Comparison of ENCODE assay signal across 8 cellular contexts in genomic region chr1:244450597-244451538, GRCh38. TPM values are rescaled to one million over a fixed set of nuclear protein-coding genes. Genes with fewer than 3 reads are reported as not detected.
DNase-seq lines count a peak whose midpoint lies in the region; ATAC-seq and TF ChIP-seq lines count a peak whose summit lies in the region.

No MANE protein-coding gene starts in this region.

- H3K4me3 ChIP-seq in endodermal cell (ENCODE audit: low read length): peak overlapping the region; percentile 94
- H3K4me3 ChIP-seq in mesodermal cell (ENCODE audit: extremely low read depth, insufficient read depth, low read length, poor library complexity, severe bottlenecking): peak overlapping the region; percentile 92

- H3K36me3 ChIP-seq in endodermal cell (ENCODE audit: control insufficient read depth, insufficient read depth, low read length): no peaks in the 10 kb centered on the region
- H3K36me3 ChIP-seq in mesodermal cell (ENCODE audit: control insufficient read depth, insufficient read depth, low read length): peaks cover 3% of the 10 kb centered on the region

- H3K4me1 Mint-ChIP-seq in endodermal cell: peaks cover 60% of the 10 kb centered on the region

- no peak for TF ChIP-seq CTCF in endodermal cell (conservative IDR thresholded peaks at IDR 0.05)

- WGBS in endodermal cell (ENCODE audit: insufficient coverage in 1 of 2, insufficient read length in 1 of 2), 2 experiments: 3 to 8% methylated on average over 13 to 41 of the region's 41 CpGs
- WGBS in mesodermal cell (ENCODE audit: insufficient coverage in 2 of 2), 2 experiments: 2 to 5% methylated on average over 21 to 34 of the region's 41 CpGs

- peak overlapping the region; percentile 66 for H3K9ac ChIP-seq in endodermal cell (ENCODE audit: extremely low read depth, low read length, poor library complexity, severe bottlenecking)

- H3K27ac Mint-ChIP-seq in endodermal cell: peak overlapping the region; percentile 89

- H3K27me3 Mint-ChIP-seq in endodermal cell (ENCODE audit: insufficient read depth): no peaks in the 10 kb centered on the region

- peak; percentile 6 to 81 (median 74) for DNase-seq in NCI-H1417 (lab: John Stamatoyannopoulos, UW)
- no peak for DNase-seq in NCI-H1417 treated with DMSO at 0.1 percent for 48 hours (lab: John Stamatoyannopoulos, UW)
- DNase-seq in NCI-H446 treated with DMSO at 0.1 percent for 48 hours (lab: John Stamatoyannopoulos, UW): peak; percentile 26
- peak; percentile 31 to 48 for DNase-seq in activated CD8-positive, alpha-beta memory T cell treated with anti-CD3 and anti-CD28 coated beads for 4 hours (ENCODE audit: low read depth in 2 of 2)
- peak; percentile 68 for DNase-seq in endodermal cell
- DNase-seq in stimulated activated CD8-positive, alpha-beta memory T cell treated with anti-CD3 and anti-CD28 coated beads, Interleukin-7, amount 100 ng/mL, for 24 hours (ENCODE audit: low read depth): peak; percentile 28

- H3K36me3 Mint-ChIP-seq in endodermal cell (ENCODE audit: low read depth): peaks cover 1% of the 10 kb centered on the region

- ATAC-seq in HG02852 (IDR thresholded peaks at IDR 0.05; ENCODE audit: unreplicated experiment): peak; percentile 18

- no peaks in the 10 kb centered on the region for H3K9me3 Mint-ChIP-seq in endodermal cell

- peaks cover 10% of the 10 kb centered on the region for H3K4me1 ChIP-seq in endodermal cell (ENCODE audit: control insufficient read depth, insufficient read depth, low read length)
- H3K4me1 ChIP-seq in mesodermal cell (ENCODE audit: control insufficient read depth, insufficient read depth, low read length, poor library complexity, severe bottlenecking): peaks cover 28% of the 10 kb centered on the region

- H3K4me3 Mint-ChIP-seq in endodermal cell: peak overlapping the region; percentile 80

- no peaks in the 10 kb centered on the region for H3K9me3 ChIP-seq in endodermal cell (ENCODE audit: control insufficient read depth, low read length)
- peaks cover 6% of the 10 kb centered on the region for H3K9me3 ChIP-seq in mesodermal cell (ENCODE audit: control insufficient read depth, low read length)

- H3K27ac ChIP-seq in endodermal cell (ENCODE audit: low read depth, low read length) (peak overlapping the region; percentile 88), mesodermal cell (ENCODE audit: low read depth, low read length, severe bottlenecking) (peak overlapping the region; percentile 87)

- H3K27me3 ChIP-seq in endodermal cell (ENCODE audit: control insufficient read depth, insufficient read depth, low read length, poor library complexity, severe bottlenecking): no peaks in the 10 kb centered on the region

RNA-seq across cellular contexts. Expression of gene ADSS2, which starts 0.8 kb away (rescaled TPM):
- 10 to 100 TPM; 45.9 to 50.2 TPM for total RNA-seq in endodermal cell
- polyA plus RNA-seq in endodermal cell (2013, experiment 1 of 2): 44.2 TPM
- polyA plus RNA-seq in endodermal cell (2013, experiment 2 of 2): 39.2 TPM
- 30.7 TPM for polyA plus RNA-seq in mesodermal cell (2013, experiment 1 of 2)
- polyA plus RNA-seq in mesodermal cell (2013, experiment 2 of 2): 34.8 TPM

RNA-seq across cellular contexts. Expression of gene CATSPERE, which starts 10.2 kb away (rescaled TPM):
- total RNA-seq in endodermal cell: under 1 TPM; 0.33 to 0.42 TPM
- polyA plus RNA-seq in endodermal cell (2013, experiment 1 of 2): 0.28 TPM
- polyA plus RNA-seq in endodermal cell (2013, experiment 2 of 2): 0.41 TPM
- not detected for polyA plus RNA-seq in mesodermal cell (2013, experiment 1 of 2)
- 0.15 TPM for polyA plus RNA-seq in mesodermal cell (2013, experiment 2 of 2)
